Comparison of ENCODE assay signal across 10 cellular contexts in genomic region chr19:4676955-4677731, GRCh38. TPM values are rescaled to one million over a fixed set of nuclear protein-coding genes. Genes with fewer than 3 reads are reported as not detected.
A peak's percentile ranks its signal among the peaks of the same experiment; 100 is the strongest.
DNase-seq lines count a peak whose midpoint lies in the region; ATAC-seq and TF ChIP-seq lines count a peak whose summit lies in the region.
"Had no signal": no experiment of that assay in that cellular context is flagged by ENCODE, and none has a peak within 500 bp of the region (broad histone marks: within the 10 kb centered on the region; RNA-seq: fewer than 3 reads in every experiment).

No MANE protein-coding gene starts in this region.

- no peaks in the 10 kb centered on the region for H3K4me1 ChIP-seq in IMR-90 (ENCODE audit: control insufficient read depth, insufficient read depth, low read length)
- peaks cover 8 to 14% of the 10 kb centered on the region in 2 donors for H3K4me1 ChIP-seq in gastrocnemius medialis

- no peak overlapping the region for H3K4me3 Mint-ChIP-seq in activated CD4-positive, alpha-beta memory T cell treated with anti-CD3 and anti-CD28 coated beads for 36 hours
- no peak overlapping the region for H3K4me3 Mint-ChIP-seq in glutamatergic neuron (ENCODE audit: unreplicated experiment)
- H3K4me3 Mint-ChIP-seq: T-helper 1 cell treated with Interleukin-12 subunit alpha and Interleukin-12 subunit beta and Interleukin-4 antibody, amounts not matched to agents 30 μg/mL and 1 μg/mL, for 36 hours had no signal

- ATAC-seq in IMR-90 (ENCODE audit: low read depth) (peak; percentile 37; the same call in 1 of the 2 replicates), gastrocnemius medialis (peak; percentile 76 to 81), HG03159 (IDR thresholded peaks at IDR 0.05; ENCODE audit: unreplicated experiment) (no peak), GM18907 (IDR thresholded peaks at IDR 0.05; ENCODE audit: unreplicated experiment) (no peak), HG02678 (IDR thresholded peaks at IDR 0.05; ENCODE audit: unreplicated experiment) (no peak)

- no peaks in the 10 kb centered on the region for H3K9me1 ChIP-seq in IMR-90 (ENCODE audit: insufficient read depth, low read length)

- no peak overlapping the region for H2AK5ac ChIP-seq in IMR-90 (ENCODE audit: low read depth, low read length)

- H3K9ac ChIP-seq in IMR-90 (ENCODE audit: low read depth, low read length), result no peak overlapping the region

- intact Hi-C loops in IMR-90 (cut with micrococcal nuclease) (no loop called here), gastrocnemius medialis (cut with DNase I; ENCODE audit: low total_unique reads) (loop anchor here (1.0 kb wide), 1 partner anchor 35 kb away; no protein-coding TSS in a partner anchor)
- intact Hi-C loops in activated CD4-positive, alpha-beta memory T cell treated with anti-CD3 and anti-CD28 coated beads for 36 hours (cut with micrococcal nuclease), result no loop called here

- H3K79me1 ChIP-seq in IMR-90 (ENCODE audit: low read depth in 1 of 2, low read length in 2 of 2), result no peaks in the 10 kb centered on the region; a peak in 1 of 4 replicates

- no peak overlapping the region for H3K27ac Mint-ChIP-seq in activated CD4-positive, alpha-beta memory T cell treated with anti-CD3 and anti-CD28 coated beads for 36 hours
- H3K27ac Mint-ChIP-seq in glutamatergic neuron (ENCODE audit: unreplicated experiment), result peak overlapping the region; percentile 48
- H3K27ac Mint-ChIP-seq: T-helper 1 cell treated with Interleukin-12 subunit alpha and Interleukin-12 subunit beta and Interleukin-4 antibody, amounts not matched to agents 30 μg/mL and 1 μg/mL, for 36 hours had no signal

- no peaks in the 10 kb centered on the region for H3K9me3 ChIP-seq in IMR-90 (ENCODE audit: control insufficient read depth, insufficient read depth, low read length)
- H3K9me3 ChIP-seq in gastrocnemius medialis, result no peaks in the 10 kb centered on the region

- no peak overlapping the region for H3K14ac ChIP-seq in IMR-90 (replicated peaks; ENCODE audit: low read depth, low read length)

- in situ Hi-C loops in IMR-90 (cut with MboI; ENCODE audit: low sequenced_read_pairs) (no loop called here), gastrocnemius medialis (cut with MboI; ENCODE audit: low sequenced_read_pairs in 4 of 4) (no loop called here)

- no peak overlapping the region for H4K5ac ChIP-seq in IMR-90 (ENCODE audit: low read depth, low read length)

- TF ChIP-seq POLR2A in IMR-90 (IDR thresholded peaks at IDR 0.05; ENCODE audit: low read depth, low read length), result no peak
- TF ChIP-seq POLR2A in gastrocnemius medialis (IDR thresholded peaks at IDR 0.05), result peak in 1 of 2 donors; percentile 21

- no peaks in the 10 kb centered on the region for H3K4me1 Mint-ChIP-seq in activated CD4-positive, alpha-beta memory T cell treated with anti-CD3 and anti-CD28 coated beads for 36 hours (ENCODE audit: low read depth)
- no peaks in the 10 kb centered on the region for H3K4me1 Mint-ChIP-seq in glutamatergic neuron (ENCODE audit: low read depth, unreplicated experiment)

- H3K27ac ChIP-seq in IMR-90 (ENCODE audit: insufficient read depth, low read length) (no peak overlapping the region), gastrocnemius medialis (peak overlapping the region; percentile 81 to 90 (median 87))

- H4K20me1 ChIP-seq in IMR-90 (ENCODE audit: insufficient read depth, low read length), result no peaks in the 10 kb centered on the region

- no peaks in the 10 kb centered on the region for H3K9me3 Mint-ChIP-seq in activated CD4-positive, alpha-beta memory T cell treated with anti-CD3 and anti-CD28 coated beads for 36 hours
- H3K9me3 Mint-ChIP-seq in glutamatergic neuron (ENCODE audit: unreplicated experiment), result peaks cover 5% of the 10 kb centered on the region
- H3K9me3 Mint-ChIP-seq: T-helper 1 cell treated with Interleukin-12 subunit alpha and Interleukin-12 subunit beta and Interleukin-4 antibody, amounts not matched to agents 30 μg/mL and 1 μg/mL, for 36 hours had no signal

- H3K4ac ChIP-seq in IMR-90 (ENCODE audit: low read depth, low read length), result no peak overlapping the region

- no peak overlapping the region for H2BK20ac ChIP-seq in IMR-90 (ENCODE audit: low read depth, low read length)

- no peak overlapping the region for H3K4me2 ChIP-seq in IMR-90 (ENCODE audit: low read depth, low read length)

- no peak overlapping the region for H2BK120ac ChIP-seq in IMR-90 (ENCODE audit: low read depth, low read length)

- POLR2A ChIA-PET in IMR-90 (lab: Charles Lee; ENCODE audit: unreplicated experiment), result no interaction called here
- POLR2A ChIA-PET in activated CD4-positive, alpha-beta memory T cell treated with anti-CD3 and anti-CD28 coated beads for 36 hours (lab: Charles Lee), result no interaction called here

- TF ChIP-seq CTCF in IMR-90 (conservative IDR thresholded peaks at IDR 0.05; ENCODE audit: low read depth, low read length), result peak; percentile 39
- TF ChIP-seq CTCF in glutamatergic neuron (IDR thresholded peaks at IDR 0.05; ENCODE audit: partially characterized antibody, unreplicated experiment), result peak; percentile 67
- peak; percentile 60 to 92 (median 73) for TF ChIP-seq CTCF in gastrocnemius medialis (IDR thresholded peaks at IDR 0.05 in 4 of 5, conservative IDR thresholded peaks at IDR 0.05 in 1 of 5)

- H3K56ac ChIP-seq in IMR-90 (ENCODE audit: extremely low read depth, insufficient read depth, low read length), result no peak overlapping the region

- H2BK15ac ChIP-seq in IMR-90 (ENCODE audit: low read depth, low read length), result no peak overlapping the region

- dilution Hi-C loops in IMR-90 (cut with HindIII; ENCODE audit: low sequenced_read_pairs, unreplicated experiment), result no loop called here

- H4K8ac ChIP-seq in IMR-90 (ENCODE audit: low read depth in 2 of 2, low read length in 2 of 2), result no peak overlapping the region

- no peak overlapping the region for H4K91ac ChIP-seq in IMR-90 (ENCODE audit: insufficient read depth, low read depth, low read length)

- H3K36me3 Mint-ChIP-seq in activated CD4-positive, alpha-beta memory T cell treated with anti-CD3 and anti-CD28 coated beads for 36 hours, result peaks cover 3% of the 10 kb centered on the region
- no peaks in the 10 kb centered on the region for H3K36me3 Mint-ChIP-seq in glutamatergic neuron (ENCODE audit: unreplicated experiment)

- peak; percentile 48 for DNase-seq in EH (ENCODE audit: low read depth)
- peak; percentile 35 for DNase-seq in IMR-90
- DNase-seq in activated CD4-positive, alpha-beta memory T cell treated with anti-CD3 and anti-CD28 coated beads for 36 hours, result peak; percentile 33
- DNase-seq in glutamatergic neuron, result peak; percentile 59
- DNase-seq in gastrocnemius medialis, result peak in 1 of 2 donors; percentile 80

- CTCF ChIA-PET in IMR-90 (lab: Yijun Ruan, JAX), result no interaction called here
- CTCF ChIA-PET in activated CD4-positive, alpha-beta memory T cell treated with anti-CD3 and anti-CD28 coated beads for 36 hours (lab: Charles Lee), result interaction anchor here (0.7 to 1.0 kb wide), 4 partner anchors 12 to 60 kb away, joined by 3 read pairs; no protein-coding TSS in a partner anchor

- H2AFZ ChIP-seq in IMR-90 (replicated peaks; ENCODE audit: low read length, poor library complexity), result no peak overlapping the region

- H2BK5ac ChIP-seq in IMR-90 (ENCODE audit: low read depth, low read length, poor library complexity, severe bottlenecking), result no peak overlapping the region

- BruUV-seq in IMR-90 (replicated peaks; lab: Mats Ljungman, UMichigan), result no TSS peak

- H3K4me3 ChIP-seq in IMR-90 (ENCODE audit: insufficient read depth, low read depth, low read length), result no peak overlapping the region
- no peak overlapping the region for H3K4me3 ChIP-seq in gastrocnemius medialis
- H3K4me3 ChIP-seq: skin epidermis had no signal

- no peak overlapping the region for H3K23ac ChIP-seq in IMR-90 (ENCODE audit: low read depth, low read length)

- H3K27me3 ChIP-seq in IMR-90 (ENCODE audit: control insufficient read depth, insufficient read depth, low read length), result no peaks in the 10 kb centered on the region
- no peaks in the 10 kb centered on the region for H3K27me3 ChIP-seq in gastrocnemius medialis

- no peak for TF ChIP-seq RAD21 in IMR-90 (IDR thresholded peaks at IDR 0.05; ENCODE audit: low read length)

- no peaks in the 10 kb centered on the region for H3K27me3 Mint-ChIP-seq in activated CD4-positive, alpha-beta memory T cell treated with anti-CD3 and anti-CD28 coated beads for 36 hours
- peaks cover 3% of the 10 kb centered on the region for H3K27me3 Mint-ChIP-seq in glutamatergic neuron (ENCODE audit: unreplicated experiment)

- no peak overlapping the region for H3K18ac ChIP-seq in IMR-90 (ENCODE audit: low read depth, low read length)

- WGBS in IMR-90 (ENCODE audit: extremely low coverage in 2 of 2, insufficient read length in 1 of 2), 2 experiments, result 85% methylated on average over 8 of the region's 17 CpGs; no CpG with 5 or more reads in 1 of the 2 experiments

- H3K36me3 ChIP-seq in IMR-90 (ENCODE audit: control insufficient read depth, insufficient read depth, low read length) (peaks cover 35% of the 10 kb centered on the region), gastrocnemius medialis (peaks cover 0 to 47% of the 10 kb centered on the region in 2 donors)

- H2AK9ac ChIP-seq in IMR-90 (replicated peaks; ENCODE audit: low read depth, low read length, poor library complexity), result peak overlapping the region; percentile 50

RNA-seq across cellular contexts. Expression of gene MYDGF, which starts 7.0 kb away (rescaled TPM):
- total RNA-seq in IMR-90 (2012; rRNA removed), result 160 and 203 TPM in 2 replicates
- 310 and 381 TPM in 2 replicates for polyA plus RNA-seq in IMR-90 (2012; rRNA removed)
- polyA plus RNA-seq in IMR-90 (2012; cell fraction: cytosol; rRNA removed), result 436 and 568 TPM in 2 replicates
- 93.6 and 181 TPM in 2 replicates for polyA plus RNA-seq in IMR-90 (2012; cell fraction: nucleus; rRNA removed; ENCODE audit: low replicate concordance)
- total RNA-seq in activated CD4-positive, alpha-beta memory T cell treated with anti-CD3 and anti-CD28 coated beads for 36 hours, result 10 to 100 TPM; 72.9 to 74.7 TPM
- total RNA-seq in glutamatergic neuron (ENCODE audit: unreplicated experiment), result 32.6 TPM
- total RNA-seq in gastrocnemius medialis, result 10 to 100 TPM in 2 of 4 donors, 1 to 10 TPM in 2; 8.0 to 12.9 (median 10.1) TPM

RNA-seq across cellular contexts. Expression of gene TNFAIP8L1, which starts 37.8 kb away (rescaled TPM):
- total RNA-seq in IMR-90 (2012; rRNA removed) (2.5 and 3.1 TPM in 2 replicates), glutamatergic neuron (ENCODE audit: unreplicated experiment) (23.6 TPM), gastrocnemius medialis (1 to 10 TPM; 1.3 to 2.9 (median 1.7) TPM)
- 6.0 TPM in 2 replicates for polyA plus RNA-seq in IMR-90 (2012; rRNA removed)
- 5.1 and 7.1 TPM in 2 replicates for polyA plus RNA-seq in IMR-90 (2012; cell fraction: cytosol; rRNA removed)
- polyA plus RNA-seq in IMR-90 (2012; cell fraction: nucleus; rRNA removed; ENCODE audit: low replicate concordance), result 2.3 and 2.9 TPM in 2 replicates
- total RNA-seq in activated CD4-positive, alpha-beta memory T cell treated with anti-CD3 and anti-CD28 coated beads for 36 hours, result 10 to 100 TPM; 17.2 to 17.4 TPM

RNA-seq across cellular contexts. Expression of gene DPP9, which starts 46.5 kb away (rescaled TPM):
- total RNA-seq in IMR-90 (2012; rRNA removed), result 12.2 and 12.4 TPM in 2 replicates
- polyA plus RNA-seq in IMR-90 (2012; rRNA removed), result 33.0 and 37.3 TPM in 2 replicates
- 27.1 and 46.5 TPM in 2 replicates for polyA plus RNA-seq in IMR-90 (2012; cell fraction: cytosol; rRNA removed)
- 36.9 and 57.3 TPM in 2 replicates for polyA plus RNA-seq in IMR-90 (2012; cell fraction: nucleus; rRNA removed; ENCODE audit: low replicate concordance)
- total RNA-seq in activated CD4-positive, alpha-beta memory T cell treated with anti-CD3 and anti-CD28 coated beads for 36 hours, result 10 to 100 TPM; 54.8 to 57.5 TPM
- total RNA-seq in glutamatergic neuron (ENCODE audit: unreplicated experiment), result 44.8 TPM
- total RNA-seq in gastrocnemius medialis, result 100 to 1,000 TPM in 3 of 4 donors, 10 to 100 TPM in 1; 92.6 to 208 (median 148) TPM

Comparison
In these comparisons a context has a peak if more than half of its experiments do, and no peak if none do; other contexts are left out.
1. ATAC-seq: peak in IMR-90 (single experiment) and gastrocnemius medialis (2 of 2); none in HG03159 (single experiment), GM18907 (single experiment) and HG02678 (single experiment).
2. Peak in every context shown above with its lines, with median percentiles within 50 percentile points of each other: CTCF ChIP-seq.